ENCODE assay signal across 4 cellular contexts in the genomic region with DNA sequence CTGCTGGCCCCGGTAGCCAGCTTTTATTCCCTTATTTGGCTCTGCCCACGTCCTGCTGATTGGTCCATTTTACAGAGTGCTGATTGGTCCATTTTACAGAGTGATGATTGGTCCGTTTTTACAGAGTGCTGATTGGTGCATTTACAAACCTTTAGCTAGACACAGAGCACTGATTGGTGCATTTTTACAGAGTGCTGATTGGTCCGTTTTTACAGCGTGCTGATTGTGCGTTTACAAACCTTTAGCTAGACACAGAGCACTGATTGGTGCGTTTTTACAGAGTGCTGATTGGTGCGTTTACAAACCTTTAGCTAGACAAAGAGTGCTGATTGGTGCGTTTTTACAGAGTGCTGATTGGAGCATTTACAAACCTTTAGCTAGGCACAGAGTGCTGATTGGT.
A peak's percentile ranks its signal among the peaks of the same experiment; 100 is the strongest.
TF ChIP-seq lines count a peak whose summit lies in the region.

No MANE protein-coding gene starts in this region.

TF ChIP-seq in A549, 52 proteins besides CTCF, POLR2A, EP300 and RAD21:
- TF ChIP-seq MAFK (IDR thresholded peaks at IDR 0.05; ENCODE audit: partially characterized antibody): peak; percentile 57

TF ChIP-seq in IMR-90, 13 proteins besides CTCF, POLR2A, EP300 and RAD21:
- peak; percentile 26; the same call in 1 of the 2 replicates for TF ChIP-seq MAFK (IDR thresholded peaks at IDR 0.05; ENCODE audit: low read depth, low read length)

TF ChIP-seq in K562, 482 proteins besides CTCF, POLR2A, EP300 and RAD21:
- peak; percentile 15 for TF ChIP-seq RBM25 (IDR thresholded peaks at IDR 0.05; ENCODE audit: low read depth, low read length, severe bottlenecking)
- peak; percentile 47 for TF ChIP-seq NFYB (IDR thresholded peaks at IDR 0.05; ENCODE audit: extremely low read depth, insufficient read length)
- TF ChIP-seq ASH1L (IDR thresholded peaks at IDR 0.05; ENCODE audit: borderline replicate concordance, low read depth, partially characterized antibody): peak; percentile 45
- TF ChIP-seq C11orf30 (IDR thresholded peaks at IDR 0.05; ENCODE audit: low read depth): 0 out of 2 replicates have a peak, but pooled peaks have one; percentile 7
- peak; percentile 9; the same call in 1 of the 2 replicates for TF ChIP-seq ZNF316 (IDR thresholded peaks at IDR 0.05)

TF ChIP-seq in HepG2, 621 proteins besides CTCF, POLR2A, EP300 and RAD21:
- TF ChIP-seq MAFK (conservative IDR thresholded peaks at IDR 0.05 in 1 of 2, IDR thresholded peaks at IDR 0.05 in 1 of 2; ENCODE audit: low read length in 2 of 2): peak; percentile 4 to 52; a peak in 2 of 4 replicates
